16 cellular contexts compared by ENCODE assay signal in genomic region chr22:16866167-16866566, GRCh38. TPM values are rescaled to one million over a fixed set of nuclear protein-coding genes. Genes with fewer than 3 reads are reported as not detected.
DNase-seq lines count a peak whose midpoint lies in the region.
"Had no signal": no experiment of that assay in that cellular context is flagged by ENCODE, and none has a peak within 500 bp of the region (broad histone marks: within the 10 kb centered on the region; RNA-seq: fewer than 3 reads in every experiment).

No MANE protein-coding gene starts in this region.

- peak; percentile 43 for DNase-seq in Caki2 (ENCODE audit: low read depth)
- peak; percentile 69 for DNase-seq in MG63
- peak; percentile 56 for DNase-seq in fibroblast of gingiva (ENCODE audit: low read depth)
- peak; percentile 20 for DNase-seq in stromal cell of bone marrow (ENCODE audit: low read depth)
- DNase-seq in cerebellar cortex (ENCODE audit: low spot score), result no peak
- no peak for DNase-seq in posterior vena cava (ENCODE audit: low spot score)
- DNase-seq in activated gamma-delta T cell treated with Interleukin-2 at 50 U/mL for 16 hours, result no peak
- DNase-seq: C1 segment of cervical spinal cord, H9, MM.1S, NCI-H1105, NCI-H187 treated with DMSO at 0.1 percent for 48 hours, NCI-H2171, NCI-H510A, SJCRH30, SW 1271 had no signal

- in situ Hi-C loops in Caki2 (cut with HindIII; ENCODE audit: low pct_unique_long_range_greater_than_20kb, low sequenced_read_pairs), result no loop called here

- intact Hi-C loops in posterior vena cava (cut with DNase I), result no loop called here

- H3K36me3 ChIP-seq in MG63, result no peaks in the 10 kb centered on the region
- H3K36me3 ChIP-seq: SJCRH30 had no signal

- H3K9me3 ChIP-seq in MG63, result no peaks in the 10 kb centered on the region
- H3K9me3 ChIP-seq: SJCRH30 had no signal

- no peaks in the 10 kb centered on the region for H3K27me3 ChIP-seq in MG63
- H3K27me3 ChIP-seq: SJCRH30 had no signal

- H3K4me3 ChIP-seq in MG63, result no peak overlapping the region
- H3K4me3 ChIP-seq: SJCRH30 had no signal

RNA-seq across cellular contexts. Expression of gene XKR3, which starts 41.0 kb away (rescaled TPM):
- not detected in 2 replicates for total RNA-seq in Caki2 (2014; rRNA removed; shearing (Covaris generic); ENCODE audit: low replicate concordance)
- total RNA-seq in MG63 (2014; rRNA removed; shearing (Covaris generic); ENCODE audit: low replicate concordance), result not detected in 2 replicates
- not detected for total RNA-seq in posterior vena cava
- total RNA-seq: H9, SJCRH30 had no signal

Comparison
In these comparisons a context has a peak if more than half of its experiments do, and no peak if none do; other contexts are left out.
1. DNase-seq: peak in Caki2 (single experiment), MG63 (single experiment), fibroblast of gingiva (single experiment) and stromal cell of bone marrow (single experiment); none in cerebellar cortex (single experiment), posterior vena cava (single experiment) and activated gamma-delta T cell treated with Interleukin-2 at 50 U/mL for 16 hours (single experiment).